Comparison of ENCODE assay signal across 8 cellular contexts in genomic region chrX:3713937-3714434, GRCh38. TPM values are rescaled to one million over a fixed set of nuclear protein-coding genes. Genes with fewer than 3 reads are reported as not detected.
DNase-seq lines count a peak whose midpoint lies in the region; ATAC-seq and TF ChIP-seq lines count a peak whose summit lies in the region.

No MANE protein-coding gene starts in this region.

- peak overlapping the region; percentile 79 for H3K4me3 Mint-ChIP-seq in progenitor cell of endocrine pancreas (ENCODE audit: low read depth)

- H3K4me3 ChIP-seq in GM12865 (ENCODE audit: low read depth, low read length) (peak overlapping the region; percentile 55), OCI-LY1 (ENCODE audit: low read depth, low read length, poor library complexity, severe bottlenecking) (peak overlapping the region; percentile 75), esophagus (ENCODE audit: low read depth in 1 of 2, low read length in 2 of 2) (peak overlapping the region; percentile 61 to 90)

- H3K9me3 ChIP-seq in OCI-LY1 (ENCODE audit: low read length) (no peaks in the 10 kb centered on the region), esophagus (ENCODE audit: control insufficient read depth in 2 of 2, insufficient read depth in 1 of 2, low read depth in 1 of 2, low read length in 1 of 2) (no peaks in the 10 kb centered on the region)

- no peaks in the 10 kb centered on the region for H4K20me1 ChIP-seq in OCI-LY1 (ENCODE audit: insufficient read depth, low read length)

- no peak overlapping the region for H3K27ac ChIP-seq in OCI-LY1 (ENCODE audit: low read depth, low read length, poor library complexity, severe bottlenecking)
- peak overlapping the region; percentile 84 to 94 for H3K27ac ChIP-seq in esophagus (ENCODE audit: low read depth in 2 of 2, low read length in 1 of 2)

- peak overlapping the region; percentile 66; the same call in 1 of the 2 replicates for H3K9ac ChIP-seq in OCI-LY1 (ENCODE audit: low read length)

- H3K36me3 ChIP-seq in OCI-LY1 (ENCODE audit: insufficient read depth, low read length) (no peaks in the 10 kb centered on the region), esophagus (ENCODE audit: control insufficient read depth in 2 of 2, insufficient read depth in 2 of 2, low read length in 1 of 2) (no peaks in the 10 kb centered on the region)

- H3K27ac Mint-ChIP-seq in progenitor cell of endocrine pancreas = peak overlapping the region; percentile 67

- H3K9me3 Mint-ChIP-seq in progenitor cell of endocrine pancreas (ENCODE audit: low read depth) = no peaks in the 10 kb centered on the region

- H3K79me2 ChIP-seq in OCI-LY1 (ENCODE audit: insufficient read depth, low read length) = no peaks in the 10 kb centered on the region

- no peaks in the 10 kb centered on the region for H3K36me3 Mint-ChIP-seq in progenitor cell of endocrine pancreas (ENCODE audit: insufficient read depth)

- peak overlapping the region; percentile 72 for H3K4me2 ChIP-seq in OCI-LY1 (ENCODE audit: low read length)

- peaks cover 46% of the 10 kb centered on the region for H3K27me3 Mint-ChIP-seq in progenitor cell of endocrine pancreas

- H3K4me1 Mint-ChIP-seq in progenitor cell of endocrine pancreas (ENCODE audit: low read depth) = peaks cover 10% of the 10 kb centered on the region

- H3K4me1 ChIP-seq in OCI-LY1 (ENCODE audit: insufficient read depth, low read length, severe bottlenecking) (peaks cover 8% of the 10 kb centered on the region), esophagus (ENCODE audit: control insufficient read depth in 2 of 2, insufficient read depth in 2 of 2, low read length in 1 of 2) (no peaks in the 10 kb centered on the region)

- no peak for DNase-seq in GM12865 (ENCODE audit: low read depth)
- no peak for DNase-seq in progenitor cell of endocrine pancreas (ENCODE audit: low spot score, unreplicated experiment)
- DNase-seq in central memory CD4-positive, alpha-beta T cell = no peak
- no peak for DNase-seq in DMS153 (lab: John Stamatoyannopoulos, UW)

- H3K27me3 ChIP-seq in OCI-LY1 (ENCODE audit: insufficient read depth, low read length) (no peaks in the 10 kb centered on the region), esophagus (ENCODE audit: control insufficient read depth in 1 of 2, insufficient read depth in 2 of 2, low read length in 2 of 2) (no peaks in the 10 kb centered on the region)

- no peak for ATAC-seq in GM18498 (IDR thresholded peaks at IDR 0.05; ENCODE audit: unreplicated experiment)
- ATAC-seq in GM18867 (IDR thresholded peaks at IDR 0.05; ENCODE audit: unreplicated experiment) = no peak

- H2AFZ ChIP-seq in OCI-LY1 (ENCODE audit: low read length) = no peak overlapping the region

- H3K9me2 ChIP-seq in OCI-LY1 (ENCODE audit: low read depth, low read length) = no peaks in the 10 kb centered on the region

- no peaks in the 10 kb centered on the region for H3F3A ChIP-seq in OCI-LY1 (ENCODE audit: insufficient read depth, low read length)

- WGBS in esophagus, 2 donors = 4 to 5% methylated on average over 15 of the region's 15 CpGs

- TF ChIP-seq CTCF in GM12865 (IDR thresholded peaks at IDR 0.05; ENCODE audit: insufficient read depth, low read depth, low read length, missing control alignments) (no peak), OCI-LY1 (IDR thresholded peaks at IDR 0.05; ENCODE audit: low read length) (no peak), progenitor cell of endocrine pancreas (IDR thresholded peaks at IDR 0.05; ENCODE audit: unreplicated experiment) (no peak)

RNA-seq across cellular contexts. Expression of gene PRKX, which starts 0.5 kb away (rescaled TPM):
- 10 to 100 TPM in 1 of 2 donors, 1 to 10 TPM in 1; 5.6 to 15.4 TPM for polyA plus RNA-seq in esophagus
- total RNA-seq in progenitor cell of endocrine pancreas = 52.1 and 54.0 TPM in 2 replicates
